ENCODE assay signal across 2 cellular contexts in the genomic region with DNA sequence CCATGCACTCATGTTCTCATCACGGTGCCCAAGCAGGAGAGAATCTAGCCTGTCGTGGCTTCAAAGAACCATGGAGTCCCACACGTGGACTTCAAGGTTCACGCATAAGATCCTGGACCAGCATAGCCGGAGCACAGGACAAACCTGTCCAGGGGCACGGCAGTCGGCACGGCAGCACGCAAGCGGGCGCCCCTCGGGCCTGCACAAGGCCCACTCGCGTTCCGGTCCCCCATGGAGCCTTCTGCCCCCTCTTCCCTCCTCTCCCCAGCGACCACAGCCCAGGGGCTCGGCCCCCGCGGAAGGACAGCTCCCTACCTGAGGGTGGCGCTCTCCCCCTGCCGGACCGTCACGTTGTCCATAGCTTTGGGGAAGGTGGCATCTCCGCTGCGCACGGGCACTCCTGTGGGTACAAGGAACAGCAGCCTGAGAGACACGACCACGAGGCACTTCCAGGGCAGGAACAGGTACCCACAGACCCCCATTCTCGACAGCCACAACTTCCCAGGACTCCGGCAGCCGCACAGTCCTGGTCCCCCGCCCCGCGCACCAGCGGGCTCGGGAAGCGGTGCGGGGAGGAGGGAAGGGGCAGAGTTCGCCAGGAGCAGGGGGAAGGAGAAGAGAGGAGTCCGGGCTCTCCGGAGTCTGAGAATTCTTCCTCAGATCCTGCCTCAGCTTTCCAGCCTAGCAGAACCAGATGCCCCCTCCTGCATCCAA.
TF ChIP-seq lines count a peak whose summit lies in the region.

No MANE protein-coding gene starts in this region.

TF ChIP-seq in IMR-90, 13 proteins besides CTCF, POLR2A, EP300 and RAD21:
- TF ChIP-seq BHLHE40 (IDR thresholded peaks at IDR 0.05; ENCODE audit: low read depth, low read length) (no peak), SMC3 (IDR thresholded peaks at IDR 0.05; ENCODE audit: low read depth, low read length) (no peak), CEBPB (IDR thresholded peaks at IDR 0.05; ENCODE audit: low read depth, low read length) (no peak)

TF ChIP-seq in endothelial cell of umbilical vein, 7 proteins besides CTCF, POLR2A, EP300 and RAD21:
- TF ChIP-seq JUN (IDR thresholded peaks at IDR 0.05; ENCODE audit: borderline replicate concordance, insufficient read depth, insufficient read length, low read depth) (no peak), MYC (IDR thresholded peaks at IDR 0.05; ENCODE audit: low read depth, low read length) (no peak), FOS (IDR thresholded peaks at IDR 0.05; ENCODE audit: borderline replicate concordance, insufficient read depth, low read length) (no peak), POLR2AphosphoS5 (IDR thresholded peaks at IDR 0.05; ENCODE audit: insufficient read depth, low read depth, low read length) (no peak), GATA2 (IDR thresholded peaks at IDR 0.05; ENCODE audit: insufficient read depth, insufficient read length, low read depth, low read length) (no peak), EZH2 (IDR thresholded peaks at IDR 0.05; ENCODE audit: borderline replicate concordance, low read depth, low read length, severe bottlenecking) (no peak)
- TF ChIP-seq, protein P1, sequence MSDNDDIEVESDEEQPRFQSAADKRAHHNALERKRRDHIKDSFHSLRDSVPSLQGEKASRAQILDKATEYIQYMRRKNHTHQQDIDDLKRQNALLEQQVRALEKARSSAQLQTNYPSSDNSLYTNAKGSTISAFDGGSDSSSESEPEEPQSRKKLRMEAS (IDR thresholded peaks at IDR 0.05; ENCODE audit: insufficient read depth, insufficient read length): no peak
